ENCODE assay signal across 8 cellular contexts in the genomic region with DNA sequence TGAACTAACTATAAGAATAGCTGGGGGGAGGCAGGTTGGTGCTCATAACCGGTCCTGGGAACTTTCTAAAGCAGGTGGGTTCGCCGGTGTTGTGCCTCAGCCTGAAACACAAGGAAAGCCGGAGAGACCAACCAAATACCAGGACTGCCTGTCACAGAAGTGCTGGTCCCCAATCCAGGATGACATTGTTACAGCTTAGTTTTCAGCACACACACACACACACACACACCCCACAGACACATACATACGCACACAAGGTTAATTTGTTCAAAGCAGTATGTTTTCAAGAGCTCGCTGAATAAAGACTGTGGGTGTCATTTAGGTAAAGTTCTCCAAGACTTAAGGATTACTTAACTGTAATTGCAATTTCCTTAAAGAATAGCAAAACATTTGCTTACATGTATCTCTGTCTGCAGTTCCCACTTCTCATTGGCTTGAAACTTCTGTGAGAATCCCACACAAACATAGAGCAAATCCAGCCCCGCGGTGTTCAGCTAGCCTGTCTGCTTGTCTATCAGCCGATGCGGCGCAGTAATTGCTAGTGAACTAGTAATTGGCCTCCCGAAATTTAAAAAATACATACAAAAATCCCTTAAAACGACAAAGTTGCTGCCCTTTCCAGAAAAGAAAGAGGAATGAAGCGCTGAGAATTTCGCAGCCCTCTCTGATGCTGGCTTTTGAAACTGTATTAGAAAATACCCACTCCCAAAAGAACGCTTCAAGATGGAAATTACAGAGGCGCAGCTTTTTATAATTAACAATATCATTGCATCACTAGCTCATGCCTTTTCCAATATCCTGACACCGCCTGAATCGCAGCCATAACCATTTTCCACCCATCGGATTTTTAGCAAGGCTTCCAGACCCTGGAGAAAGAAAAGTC. TPM values are rescaled to one million over a fixed set of nuclear protein-coding genes. Genes with fewer than 3 reads are reported as not detected.
DNase-seq lines count a peak whose midpoint lies in the region; ATAC-seq, FAIRE-seq and TF ChIP-seq lines count a peak whose summit lies in the region.

No MANE protein-coding gene starts in this region.

- no peaks in the 10 kb centered on the region for H3K9me3 ChIP-seq in endothelial cell of umbilical vein (replicated peaks; ENCODE audit: control insufficient read depth, insufficient read depth, low read length)
- H3K9me3 ChIP-seq in naive thymus-derived CD4-positive, alpha-beta T cell (ENCODE audit: control insufficient read depth in 2 of 3, low read length in 3 of 3), result no peaks in the 10 kb centered on the region

- BruUV-seq in endothelial cell of umbilical vein (replicated peaks; lab: Mats Ljungman, UMichigan), result no TSS peak

- H3K27me3 ChIP-seq in endothelial cell of umbilical vein (ENCODE audit: control insufficient read depth in 2 of 2, insufficient read depth in 2 of 2, low read length in 2 of 2), result peaks cover 0 to 17% of the 10 kb centered on the region in 2 experiments
- H3K27me3 ChIP-seq in naive thymus-derived CD4-positive, alpha-beta T cell (ENCODE audit: control insufficient read depth in 2 of 2, insufficient read depth in 2 of 2, low read length in 2 of 2), result peaks cover 0 to 11% of the 10 kb centered on the region in 2 donors

- H3K9ac ChIP-seq in endothelial cell of umbilical vein (replicated peaks; ENCODE audit: extremely low read depth, insufficient read depth, low read length), result peak overlapping the region; percentile 0

- CTCF ChIA-PET in endothelial cell of umbilical vein (lab: Charles Lee), result interaction anchor here (0.6 to 4.6 kb wide), 10 partner anchors 11 to 160 kb away, joined by 3 to 51 read pairs (median 3); a partner anchor contains a TSS
- CTCF ChIA-PET in naive thymus-derived CD4-positive, alpha-beta T cell (lab: Charles Lee), result no interaction called here

- H4K20me1 ChIP-seq in endothelial cell of umbilical vein (replicated peaks; ENCODE audit: control insufficient read depth, extremely low read depth, insufficient read depth, low read length), result no peaks in the 10 kb centered on the region

- peak overlapping the region; percentile 78 for H3K4me2 ChIP-seq in endothelial cell of umbilical vein (ENCODE audit: insufficient read depth, low read length)

- dilution Hi-C loops in endothelial cell of umbilical vein (cut with MboI; ENCODE audit: extremely low pct_ligation_motif_present, low sequenced_read_pairs), result no loop called here

- H3K27me3 Mint-ChIP-seq in naive thymus-derived CD4-positive, alpha-beta T cell, result peaks cover 25 to 60% (median 29%) of the 10 kb centered on the region in 5 donors

- H3K9me1 ChIP-seq in endothelial cell of umbilical vein (replicated peaks; ENCODE audit: control insufficient read depth, extremely low read depth, insufficient read depth, low read length), result no peaks in the 10 kb centered on the region

- FAIRE-seq in endothelial cell of umbilical vein (lab: Jason Lieb, UNC), result peak; percentile 76

- H3K27ac Mint-ChIP-seq in naive thymus-derived CD4-positive, alpha-beta T cell, result peak overlapping the region in 5 of 9 donors; percentile 23 to 76 (median 67)

- H3K36me3 ChIP-seq in endothelial cell of umbilical vein (ENCODE audit: control insufficient read depth in 2 of 2, extremely low read depth in 1 of 2, insufficient read depth in 2 of 2, low read length in 2 of 2), result no peaks in the 10 kb centered on the region
- H3K36me3 ChIP-seq in naive thymus-derived CD4-positive, alpha-beta T cell (ENCODE audit: control insufficient read depth in 2 of 3, insufficient read depth in 3 of 3, low read length in 3 of 3), result no peaks in the 10 kb centered on the region

- no peak for TF ChIP-seq CTCF in endothelial cell of umbilical vein (IDR thresholded peaks at IDR 0.05; ENCODE audit: extremely low read depth in 1 of 2, insufficient read depth in 1 of 2, low read depth in 1 of 2, low read length in 2 of 2)

- H3K4me1 ChIP-seq in endothelial cell of umbilical vein (ENCODE audit: control insufficient read depth, extremely low read depth, insufficient read depth, low read length), result peaks cover 4% of the 10 kb centered on the region
- peaks cover 4 to 12% of the 10 kb centered on the region in 2 donors for H3K4me1 ChIP-seq in naive thymus-derived CD4-positive, alpha-beta T cell (ENCODE audit: control insufficient read depth in 2 of 2, insufficient read depth in 2 of 2, low read length in 2 of 2)

- H3K4me3 Mint-ChIP-seq in naive thymus-derived CD4-positive, alpha-beta T cell, result peak overlapping the region; percentile 79 to 94 (median 87)

- POLR2A ChIA-PET in endothelial cell of umbilical vein (lab: Charles Lee), result no interaction called here
- POLR2A ChIA-PET in naive thymus-derived CD4-positive, alpha-beta T cell (lab: Charles Lee), result interaction anchor here (0.5 kb wide), 1 partner anchor 350 kb away, joined by 6 read pairs; no protein-coding TSS in a partner anchor

- H3K4me1 Mint-ChIP-seq in naive thymus-derived CD4-positive, alpha-beta T cell, result peaks cover 6 to 19% (median 15%) of the 10 kb centered on the region in 7 donors

- H3K9me3 Mint-ChIP-seq in naive thymus-derived CD4-positive, alpha-beta T cell, result peaks cover 0 to 1% (median 0%) of the 10 kb centered on the region in 11 donors

- peak overlapping the region; percentile 68 for H2AFZ ChIP-seq in endothelial cell of umbilical vein (ENCODE audit: low read depth, low read length)

- peak; percentile 16 for DNase-seq in AG08395 (ENCODE audit: low spot score)
- peak; percentile 38 for DNase-seq in NCI-H69 (lab: John Stamatoyannopoulos, UW)
- peak; percentile 55 for DNase-seq in endothelial cell of umbilical vein (ENCODE audit: low read depth, low spot score)
- DNase-seq in naive thymus-derived CD4-positive, alpha-beta T cell, result peak in 1 of 9 donors; percentile 3
- no peak for DNase-seq in NCI-H2081 treated with DMSO at 0.1 percent for 48 hours (lab: John Stamatoyannopoulos, UW)
- no peak for DNase-seq in NCI-H82 (lab: John Stamatoyannopoulos, UW)

- intact Hi-C loops in endothelial cell of umbilical vein (cut with micrococcal nuclease), result loop anchor here (1.0 to 5.0 kb wide), 6 partner anchors 34 to 437 kb away; a partner anchor contains a TSS
- intact Hi-C loops in naive thymus-derived CD4-positive, alpha-beta T cell (cut with micrococcal nuclease), result no loop called here

- no peak for ATAC-seq in naive thymus-derived CD4-positive, alpha-beta T cell
- ATAC-seq in HG03025 (IDR thresholded peaks at IDR 0.05; ENCODE audit: low FRiP score, unreplicated experiment) (no peak), GM21515 (IDR thresholded peaks at IDR 0.05; ENCODE audit: unreplicated experiment) (no peak)

- no peaks in the 10 kb centered on the region for H3K79me2 ChIP-seq in endothelial cell of umbilical vein (ENCODE audit: control insufficient read depth, insufficient read depth, low read length)

- TF ChIP-seq POLR2A in endothelial cell of umbilical vein (IDR thresholded peaks at IDR 0.05; ENCODE audit: low read depth, low read length), result no peak

- no peak overlapping the region for H3K27ac ChIP-seq in endothelial cell of umbilical vein (ENCODE audit: insufficient read depth, low read depth, low read length)
- H3K27ac ChIP-seq in naive thymus-derived CD4-positive, alpha-beta T cell (ENCODE audit: low read depth, low read length), result no peak overlapping the region

- H3K4me3 ChIP-seq in endothelial cell of umbilical vein (replicated peaks in 1 of 3; ENCODE audit: insufficient read depth in 1 of 3, low read depth in 1 of 3, low read length in 3 of 3), result peak overlapping the region; percentile 2 to 55 (median 48)
- H3K4me3 ChIP-seq in naive thymus-derived CD4-positive, alpha-beta T cell (ENCODE audit: low read length), result peak overlapping the region; percentile 57

- H3K36me3 Mint-ChIP-seq in naive thymus-derived CD4-positive, alpha-beta T cell, result peaks cover 0 to 4% (median 0%) of the 10 kb centered on the region in 5 donors

TF ChIP-seq in endothelial cell of umbilical vein, 7 proteins besides CTCF, POLR2A, EP300 and RAD21:
- TF ChIP-seq POLR2AphosphoS5 (IDR thresholded peaks at IDR 0.05; ENCODE audit: insufficient read depth, low read depth, low read length) (no peak), FOS (IDR thresholded peaks at IDR 0.05; ENCODE audit: borderline replicate concordance, insufficient read depth, low read length) (no peak), GATA2 (IDR thresholded peaks at IDR 0.05; ENCODE audit: insufficient read depth, insufficient read length, low read depth, low read length) (no peak), EZH2 (IDR thresholded peaks at IDR 0.05; ENCODE audit: borderline replicate concordance, low read depth, low read length, severe bottlenecking) (no peak), MYC (IDR thresholded peaks at IDR 0.05; ENCODE audit: low read depth, low read length) (no peak), JUN (IDR thresholded peaks at IDR 0.05; ENCODE audit: borderline replicate concordance, insufficient read depth, insufficient read length, low read depth) (no peak)
- TF ChIP-seq, protein P1, sequence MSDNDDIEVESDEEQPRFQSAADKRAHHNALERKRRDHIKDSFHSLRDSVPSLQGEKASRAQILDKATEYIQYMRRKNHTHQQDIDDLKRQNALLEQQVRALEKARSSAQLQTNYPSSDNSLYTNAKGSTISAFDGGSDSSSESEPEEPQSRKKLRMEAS (IDR thresholded peaks at IDR 0.05; ENCODE audit: insufficient read depth, insufficient read length), result no peak
TF ChIP-seq in endothelial cell of umbilical vein: peak in this region for 0.

RNA-seq across cellular contexts. Expression of a gene that starts 0.9 kb away (rescaled TPM):
- total RNA-seq in endothelial cell of umbilical vein, result 27.6 and 44.9 TPM in 2 replicates
- polyA plus RNA-seq in endothelial cell of umbilical vein, result 33.1 and 35.7 TPM in 2 replicates
- 29.9 and 30.3 TPM in 2 replicates for polyA plus RNA-seq in endothelial cell of umbilical vein (2011; cell fraction: cytosol; rRNA removed)
- polyA plus RNA-seq in endothelial cell of umbilical vein (2011; cell fraction: nucleus; rRNA removed), result 18.9 and 20.4 TPM in 2 replicates
- 13.2 and 50.7 TPM in 2 replicates for polyA plus RNA-seq in endothelial cell of umbilical vein (2012)
- 35.1 and 65.1 TPM in 2 replicates for polyA minus RNA-seq in endothelial cell of umbilical vein
- 3.6 TPM for polyA minus RNA-seq in endothelial cell of umbilical vein (2011; cell fraction: cytosol; rRNA and poly(A)+ RNA removed)
- 10.9 and 11.2 TPM in 2 replicates for polyA minus RNA-seq in endothelial cell of umbilical vein (2011; cell fraction: nucleus; rRNA and poly(A)+ RNA removed)
- 10 to 100 TPM in 2 of 5 experiments, 1 to 10 TPM in 3; 2.9 to 11.7 (median 7.2) TPM for total RNA-seq in naive thymus-derived CD4-positive, alpha-beta T cell
- polyA plus RNA-seq in naive thymus-derived CD4-positive, alpha-beta T cell, result 10 to 100 TPM; 30.5 to 53.3 TPM

Comparison
In these comparisons a context has a peak if more than half of its experiments do, and no peak if none do; other contexts are left out.
1. DNase-seq: peak in AG08395 (single experiment), NCI-H69 (single experiment) and endothelial cell of umbilical vein (single experiment); none in NCI-H2081 treated with DMSO at 0.1 percent for 48 hours (single experiment) and NCI-H82 (single experiment).